In genomic region chrX:72545990-72546389, GRCh38 we compare ENCODE assay signal across 12 cellular contexts. TPM values are rescaled to one million over a fixed set of nuclear protein-coding genes. Genes with fewer than 3 reads are reported as not detected.
A peak's percentile ranks its signal among the peaks of the same experiment; 100 is the strongest.
DNase-seq lines count a peak whose midpoint lies in the region; ATAC-seq and TF ChIP-seq lines count a peak whose summit lies in the region.
"Had no signal": no experiment of that assay in that cellular context is flagged by ENCODE, and none has a peak within 500 bp of the region (broad histone marks: within the 10 kb centered on the region; RNA-seq: fewer than 3 reads in every experiment).

No MANE protein-coding gene starts in this region.

- TF ChIP-seq CTCF in cardiac fibroblast (IDR thresholded peaks at IDR 0.05; ENCODE audit: low read depth, low read length) = peak; percentile 5
- TF ChIP-seq CTCF in gastroesophageal sphincter (IDR thresholded peaks at IDR 0.05) = no peak

- H3K27me3 ChIP-seq in gastroesophageal sphincter = no peaks in the 10 kb centered on the region

- no peak for TF ChIP-seq POLR2A in gastroesophageal sphincter (IDR thresholded peaks at IDR 0.05)

- TF ChIP-seq EP300 in gastroesophageal sphincter (IDR thresholded peaks at IDR 0.05) = no peak

- no peaks in the 10 kb centered on the region for H3K9me3 ChIP-seq in gastroesophageal sphincter

- no peaks in the 10 kb centered on the region for H3K4me1 ChIP-seq in gastroesophageal sphincter
- H3K4me1 ChIP-seq: parathyroid adenoma had no signal

- ATAC-seq in HG02870 (IDR thresholded peaks at IDR 0.05; ENCODE audit: unreplicated experiment) = no peak
- ATAC-seq in gastroesophageal sphincter = no peak

- H3K27ac ChIP-seq in gastroesophageal sphincter = no peak overlapping the region
- H3K27ac ChIP-seq: parathyroid adenoma had no signal

- DNase-seq in DMS 273 (lab: John Stamatoyannopoulos, UW; ENCODE audit: unreplicated experiment) = peak; percentile 14
- DNase-seq in DMS 273 treated with DMSO at 0.1 percent for 48 hours (lab: John Stamatoyannopoulos, UW) = no peak
- peak; percentile 16 for DNase-seq in NCI-H1092 (lab: John Stamatoyannopoulos, UW)
- DNase-seq in cardiac fibroblast (ENCODE audit: low read depth in 2 of 2) = peak; percentile 9 to 17
- peak; percentile 31 to 71 for DNase-seq in lung microvascular endothelial cell (ENCODE audit: low read depth in 2 of 2)
- no peak for DNase-seq in GM19238 (ENCODE audit: insufficient read length, low spot score)
- DNase-seq: 8988T, hippocampal formation, NCI-H1694 treated with DMSO at 0.1 percent for 48 hours had no signal

- H3K4me3 ChIP-seq in cardiac fibroblast (replicated peaks in 1 of 2; ENCODE audit: low read depth in 2 of 2, low read length in 2 of 2) (no peak overlapping the region), gastroesophageal sphincter (no peak overlapping the region)

- H3K36me3 ChIP-seq in gastroesophageal sphincter = peaks cover 0 to 3% of the 10 kb centered on the region in 2 donors

RNA-seq across cellular contexts. Expression of gene HDAC8, which starts 26.7 kb away (rescaled TPM):
- total RNA-seq in lung microvascular endothelial cell (21.6 and 25.6 TPM in 2 replicates), gastroesophageal sphincter (10 to 100 TPM; 15.7 to 34.2 (median 25.6) TPM)

Comparison
In these comparisons a context has a peak if more than half of its experiments do, and no peak if none do; other contexts are left out.
1. DNase-seq: peak in DMS 273 (single experiment), NCI-H1092 (single experiment), cardiac fibroblast (2 of 2) and lung microvascular endothelial cell (2 of 2); none in DMS 273 treated with DMSO at 0.1 percent for 48 hours (single experiment) and GM19238 (single experiment).